ENCODE assay signal across 15 cellular contexts in the genomic region with DNA sequence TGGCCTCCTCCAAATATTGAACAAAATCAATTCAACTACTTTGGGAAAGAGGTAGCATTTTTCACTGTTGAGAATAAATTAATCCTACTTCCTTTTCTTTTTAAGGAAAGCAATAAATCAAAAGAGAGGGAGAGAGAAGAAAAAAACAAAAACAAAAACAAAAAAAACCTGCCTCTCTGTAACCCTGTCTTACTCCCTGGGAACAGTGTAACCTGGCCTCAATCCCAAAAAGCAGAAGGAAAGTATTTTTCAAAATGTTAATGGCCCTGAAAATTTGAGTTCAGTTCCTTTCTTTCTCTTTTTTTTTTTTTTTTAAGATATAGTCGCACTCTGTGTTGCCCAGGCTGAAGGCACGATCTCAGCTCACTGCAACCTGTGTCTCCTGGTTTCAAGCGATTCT. TPM values are rescaled to one million over a fixed set of nuclear protein-coding genes. Genes with fewer than 3 reads are reported as not detected.
DNase-seq lines count a peak whose midpoint lies in the region; ATAC-seq and TF ChIP-seq lines count a peak whose summit lies in the region.
"Had no signal": no experiment of that assay in that cellular context is flagged by ENCODE, and none has a peak within 500 bp of the region (broad histone marks: within the 10 kb centered on the region; RNA-seq: fewer than 3 reads in every experiment).

No MANE protein-coding gene starts in this region.

- H3K4me1 ChIP-seq in right atrium auricular region (peaks cover 0 to 24% of the 10 kb centered on the region in 2 donors), gastroesophageal sphincter (peaks cover 0 to 41% (median 17%) of the 10 kb centered on the region in 3 donors), stomach (peaks cover 0 to 19% (median 9%) of the 10 kb centered on the region in 4 donors), vagina (peaks cover 38% of the 10 kb centered on the region), SJCRH30 (no peaks in the 10 kb centered on the region)

- no peak for DNase-seq in right atrium auricular region (ENCODE audit: low spot score)
- no peak for DNase-seq in Right ventricle myocardium inferior (ENCODE audit: missing footprints)
- DNase-seq in stomach, result no peak
- DNase-seq in vagina (ENCODE audit: extremely low spot score in 2 of 2), result no peak
- no peak for DNase-seq in SJCRH30
- no peak for DNase-seq in NCI-H1092 treated with DMSO at 0.1 percent for 48 hours (lab: John Stamatoyannopoulos, UW)
- DNase-seq: GF-D8, GM23248, MV-4-11, NCI-H1417 treated with DMSO at 0.1 percent for 48 hours, NCI-H1930, NCI-H69 had no signal

- WGBS in gastroesophageal sphincter (ENCODE audit: low coverage in 1 of 2), 2 donors, result 93 to 94% methylated on average over 3 of the region's 3 CpGs
- WGBS in stomach, 5 donors, result 79 to 92% (median 88%) methylated on average over 3 of the region's 3 CpGs

- TF ChIP-seq EP300 in gastroesophageal sphincter (IDR thresholded peaks at IDR 0.05) (no peak), stomach (IDR thresholded peaks at IDR 0.05) (no peak)

- TF ChIP-seq POLR2A in gastroesophageal sphincter (IDR thresholded peaks at IDR 0.05), result no peak
- TF ChIP-seq POLR2A in stomach (IDR thresholded peaks at IDR 0.05), result no peak
- TF ChIP-seq POLR2A in vagina (IDR thresholded peaks at IDR 0.05), result no peak

- H3K36me3 ChIP-seq in right atrium auricular region (no peaks in the 10 kb centered on the region), gastroesophageal sphincter (no peaks in the 10 kb centered on the region), stomach (no peaks in the 10 kb centered on the region), vagina (no peaks in the 10 kb centered on the region), SJCRH30 (no peaks in the 10 kb centered on the region)

- ATAC-seq in Right ventricle myocardium inferior (no peak), gastroesophageal sphincter (no peak), GM21381 (IDR thresholded peaks at IDR 0.05; ENCODE audit: unreplicated experiment) (no peak)
- ATAC-seq: HCT116 had no signal

- intact Hi-C loops in Right ventricle myocardium inferior (cut with DNase I) (no loop called here), stomach (cut with DNase I; ENCODE audit: low total_unique reads) (no loop called here), vagina (cut with DNase I) (no loop called here)

- H3K9me3 ChIP-seq in right atrium auricular region (no peaks in the 10 kb centered on the region), gastroesophageal sphincter (no peaks in the 10 kb centered on the region), stomach (no peaks in the 10 kb centered on the region), vagina (no peaks in the 10 kb centered on the region), SJCRH30 (replicated peaks) (no peaks in the 10 kb centered on the region; the same call in 1 of the 2 replicates)

- H3K4me3 ChIP-seq in right atrium auricular region (no peak overlapping the region), gastroesophageal sphincter (no peak overlapping the region), stomach (no peak overlapping the region), vagina (no peak overlapping the region), SJCRH30 (no peak overlapping the region)
- H3K4me3 ChIP-seq: GM23248 had no signal

- H3K27ac ChIP-seq in right atrium auricular region (peak overlapping the region; percentile 55 to 75), gastroesophageal sphincter (peak overlapping the region in 3 of 4 donors; percentile 67 to 73 (median 69)), stomach (peak overlapping the region in 4 of 5 donors; percentile 38 to 73 (median 52)), vagina (peak overlapping the region; percentile 89), SJCRH30 (no peak overlapping the region)
- H3K27ac ChIP-seq: GM23248 had no signal

- TF ChIP-seq CTCF in right atrium auricular region (IDR thresholded peaks at IDR 0.05) (no peak), gastroesophageal sphincter (IDR thresholded peaks at IDR 0.05) (no peak), stomach (IDR thresholded peaks at IDR 0.05) (no peak), vagina (IDR thresholded peaks at IDR 0.05) (no peak)

- H3K27me3 ChIP-seq in right atrium auricular region, result no peaks in the 10 kb centered on the region
- H3K27me3 ChIP-seq in gastroesophageal sphincter, result no peaks in the 10 kb centered on the region
- no peaks in the 10 kb centered on the region for H3K27me3 ChIP-seq in stomach
- no peaks in the 10 kb centered on the region for H3K27me3 ChIP-seq in vagina
- H3K27me3 ChIP-seq in SJCRH30, result no peaks in the 10 kb centered on the region

RNA-seq across cellular contexts. Expression of gene RHOB, which starts 35.8 kb away (rescaled TPM):
- 100 to 1,000 TPM; 471 to 664 TPM for total RNA-seq in right atrium auricular region
- total RNA-seq in Right ventricle myocardium inferior, result 208 TPM
- 1,000 to 10,000 TPM; 1,174 to 1,482 (median 1,322) TPM for total RNA-seq in gastroesophageal sphincter
- 1,000 to 10,000 TPM in 1 of 5 donors, 100 to 1,000 TPM in 4; 353 to 1,146 (median 607) TPM for total RNA-seq in stomach
- polyA plus RNA-seq in stomach, result 100 to 1,000 TPM; 143 to 327 (median 145) TPM
- 1,771 TPM for total RNA-seq in vagina
- 138 and 146 TPM in 2 replicates for total RNA-seq in SJCRH30 (2014; rRNA removed; shearing (Covaris generic))
